ENCODE assay signal across 2 cellular contexts in the genomic region with DNA sequence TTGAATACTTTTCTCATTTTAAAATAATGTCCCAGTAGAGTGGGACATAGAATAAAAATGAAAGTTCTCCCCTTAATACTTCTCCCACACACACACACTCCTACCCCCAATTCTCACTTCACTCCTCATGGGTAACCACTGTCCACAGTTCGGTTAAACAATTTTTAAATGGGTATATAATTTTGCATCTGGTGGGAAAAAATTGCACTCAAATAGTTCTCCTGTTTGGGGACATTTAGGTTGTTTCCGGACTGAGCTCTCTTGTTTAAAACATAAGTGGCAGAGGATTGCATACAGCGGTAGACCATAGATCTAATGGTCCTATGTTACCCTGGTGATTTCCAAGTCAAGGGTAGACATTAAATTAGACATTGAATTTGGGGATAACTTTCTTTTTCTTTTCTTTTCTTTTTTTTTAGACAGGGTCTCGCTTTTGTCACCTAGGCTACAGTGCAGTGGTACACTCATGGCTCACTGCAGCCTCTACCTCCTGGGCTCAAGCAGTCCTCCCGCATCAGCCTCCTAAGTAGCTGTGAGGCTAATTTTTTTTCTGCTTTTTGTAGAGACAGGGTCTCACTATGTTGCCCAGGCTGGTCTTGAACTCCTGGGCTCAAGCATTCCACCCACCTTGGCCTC.
TF ChIP-seq lines count a peak whose summit lies in the region.

No MANE protein-coding gene starts in this region.

TF ChIP-seq in IMR-90, 13 proteins besides CTCF, POLR2A, EP300 and RAD21:
- TF ChIP-seq BHLHE40 (IDR thresholded peaks at IDR 0.05; ENCODE audit: low read depth, low read length), result no peak
- no peak for TF ChIP-seq RFX5 (IDR thresholded peaks at IDR 0.05; ENCODE audit: low read depth, low read length)

TF ChIP-seq in GM12878, 131 proteins besides CTCF, POLR2A, EP300 and RAD21 (continues in another document):
- TF ChIP-seq ZNF384 (IDR thresholded peaks at IDR 0.05; ENCODE audit: borderline replicate concordance, low read depth, low read length) (no peak), RB1 (IDR thresholded peaks at IDR 0.05; ENCODE audit: borderline replicate concordance) (no peak), YBX1 (IDR thresholded peaks at IDR 0.05) (no peak), RUNX3 (IDR thresholded peaks at IDR 0.05; ENCODE audit: low read length) (peak; percentile 70), MEF2B (IDR thresholded peaks at IDR 0.05; ENCODE audit: partially characterized antibody, poor library complexity, severe bottlenecking) (peak; percentile 65), MYB (IDR thresholded peaks at IDR 0.05; ENCODE audit: borderline replicate concordance, low read depth, low read length) (no peak), MEF2A (IDR thresholded peaks at IDR 0.05; ENCODE audit: insufficient read depth, low read depth, low read length) (0 out of 2 replicates have a peak, but pooled peaks have one; percentile 14), IKZF2 (IDR thresholded peaks at IDR 0.05) (peak; percentile 20 to 46; a peak in 2 of 4 replicates), HDAC6 (IDR thresholded peaks at IDR 0.05; ENCODE audit: unreplicated experiment) (no peak), PAX5 (IDR thresholded peaks at IDR 0.05; ENCODE audit: borderline replicate concordance, low read depth, low read length) (no peak), MYC (IDR thresholded peaks at IDR 0.05; ENCODE audit: insufficient read depth, insufficient read length, insufficient replicate concordance, low read length, severe bottlenecking) (no peak), IKZF1 (conservative IDR thresholded peaks at IDR 0.05) (peak; percentile 47; the same call in 1 of the 2 replicates), POU2F2 (IDR thresholded peaks at IDR 0.05; ENCODE audit: borderline replicate concordance, low read depth, low read length) (0 out of 3 replicates have a peak, but pooled peaks have one; percentile 25), TBL1XR1 (IDR thresholded peaks at IDR 0.05; ENCODE audit: low read depth, low read length) (0 out of 2 replicates have a peak, but pooled peaks have one; percentile 58), ATF7 (IDR thresholded peaks at IDR 0.05; ENCODE audit: low read depth) (peak; percentile 42; the same call in 1 of the 2 replicates), SIX5 (IDR thresholded peaks at IDR 0.05; ENCODE audit: low read depth, low read length, severe bottlenecking) (no peak), POLR2AphosphoS5 (IDR thresholded peaks at IDR 0.05; ENCODE audit: low read length) (no peak), GABPA (IDR thresholded peaks at IDR 0.05; ENCODE audit: low read depth) (no peak), NR2F1 (conservative IDR thresholded peaks at IDR 0.05) (no peak), BACH1 (IDR thresholded peaks at IDR 0.05; ENCODE audit: borderline replicate concordance) (no peak), RFX5 (IDR thresholded peaks at IDR 0.05; ENCODE audit: low read depth, low read length) (no peak), SMAD1 (IDR thresholded peaks at IDR 0.05; ENCODE audit: low read depth, partially characterized antibody) (peak; percentile 51), GATAD2B (conservative IDR thresholded peaks at IDR 0.05; ENCODE audit: low read depth) (no peak), LARP7 (IDR thresholded peaks at IDR 0.05) (no peak), FOXM1 (IDR thresholded peaks at IDR 0.05; ENCODE audit: low read depth, low read length) (no peak), CEBPB (IDR thresholded peaks at IDR 0.05; ENCODE audit: borderline replicate concordance in 1 of 2, low read depth in 2 of 2, low read length in 2 of 2) (0 out of 4 replicates have a peak, but pooled peaks of 1 of the 2 experiments have one; percentile 39), BRCA1 (IDR thresholded peaks at IDR 0.05; ENCODE audit: low read depth, low read length) (no peak), EZH2 (IDR thresholded peaks at IDR 0.05; ENCODE audit: borderline replicate concordance, control insufficient read depth, low read depth, low read length) (no peak)
- TF ChIP-seq, protein P1, sequence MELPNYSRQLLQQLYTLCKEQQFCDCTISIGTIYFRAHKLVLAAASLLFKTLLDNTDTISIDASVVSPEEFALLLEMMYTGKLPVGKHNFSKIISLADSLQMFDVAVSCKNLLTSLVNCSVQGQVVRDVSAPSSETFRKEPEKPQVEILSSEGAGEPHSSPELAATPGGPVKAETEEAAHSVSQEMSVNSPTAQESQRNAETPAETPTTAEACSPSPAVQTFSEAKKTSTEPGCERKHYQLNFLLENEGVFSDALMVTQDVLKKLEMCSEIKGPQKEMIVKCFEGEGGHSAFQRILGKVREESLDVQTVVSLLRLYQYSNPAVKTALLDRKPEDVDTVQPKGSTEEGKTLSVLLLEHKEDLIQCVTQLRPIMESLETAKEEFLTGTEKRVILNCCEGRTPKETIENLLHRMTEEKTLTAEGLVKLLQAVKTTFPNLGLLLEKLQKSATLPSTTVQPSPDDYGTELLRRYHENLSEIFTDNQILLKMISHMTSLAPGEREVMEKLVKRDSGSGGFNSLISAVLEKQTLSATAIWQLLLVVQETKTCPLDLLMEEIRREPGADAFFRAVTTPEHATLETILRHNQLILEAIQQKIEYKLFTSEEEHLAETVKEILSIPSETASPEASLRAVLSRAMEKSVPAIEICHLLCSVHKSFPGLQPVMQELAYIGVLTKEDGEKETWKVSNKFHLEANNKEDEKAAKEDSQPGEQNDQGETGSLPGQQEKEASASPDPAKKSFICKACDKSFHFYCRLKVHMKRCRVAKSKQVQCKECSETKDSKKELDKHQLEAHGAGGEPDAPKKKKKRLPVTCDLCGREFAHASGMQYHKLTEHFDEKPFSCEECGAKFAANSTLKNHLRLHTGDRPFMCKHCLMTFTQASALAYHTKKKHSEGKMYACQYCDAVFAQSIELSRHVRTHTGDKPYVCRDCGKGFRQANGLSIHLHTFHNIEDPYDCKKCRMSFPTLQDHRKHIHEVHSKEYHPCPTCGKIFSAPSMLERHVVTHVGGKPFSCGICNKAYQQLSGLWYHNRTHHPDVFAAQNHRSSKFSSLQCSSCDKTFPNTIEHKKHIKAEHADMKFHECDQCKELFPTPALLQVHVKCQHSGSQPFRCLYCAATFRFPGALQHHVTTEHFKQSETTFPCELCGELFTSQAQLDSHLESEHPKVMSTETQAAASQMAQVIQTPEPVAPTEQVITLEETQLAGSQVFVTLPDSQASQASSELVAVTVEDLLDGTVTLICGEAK (IDR thresholded peaks at IDR 0.05; ENCODE audit: borderline replicate concordance), result no peak
- TF ChIP-seq, protein P2, sequence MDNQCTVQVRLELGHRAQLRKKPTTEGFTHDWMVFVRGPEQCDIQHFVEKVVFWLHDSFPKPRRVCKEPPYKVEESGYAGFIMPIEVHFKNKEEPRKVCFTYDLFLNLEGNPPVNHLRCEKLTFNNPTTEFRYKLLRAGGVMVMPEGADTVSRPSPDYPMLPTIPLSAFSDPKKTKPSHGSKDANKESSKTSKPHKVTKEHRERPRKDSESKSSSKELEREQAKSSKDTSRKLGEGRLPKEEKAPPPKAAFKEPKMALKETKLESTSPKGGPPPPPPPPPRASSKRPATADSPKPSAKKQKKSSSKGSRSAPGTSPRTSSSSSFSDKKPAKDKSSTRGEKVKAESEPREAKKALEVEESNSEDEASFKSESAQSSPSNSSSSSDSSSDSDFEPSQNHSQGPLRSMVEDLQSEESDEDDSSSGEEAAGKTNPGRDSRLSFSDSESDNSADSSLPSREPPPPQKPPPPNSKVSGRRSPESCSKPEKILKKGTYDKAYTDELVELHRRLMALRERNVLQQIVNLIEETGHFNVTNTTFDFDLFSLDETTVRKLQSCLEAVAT (IDR thresholded peaks at IDR 0.05), result peak; percentile 61
- TF ChIP-seq, protein P3, sequence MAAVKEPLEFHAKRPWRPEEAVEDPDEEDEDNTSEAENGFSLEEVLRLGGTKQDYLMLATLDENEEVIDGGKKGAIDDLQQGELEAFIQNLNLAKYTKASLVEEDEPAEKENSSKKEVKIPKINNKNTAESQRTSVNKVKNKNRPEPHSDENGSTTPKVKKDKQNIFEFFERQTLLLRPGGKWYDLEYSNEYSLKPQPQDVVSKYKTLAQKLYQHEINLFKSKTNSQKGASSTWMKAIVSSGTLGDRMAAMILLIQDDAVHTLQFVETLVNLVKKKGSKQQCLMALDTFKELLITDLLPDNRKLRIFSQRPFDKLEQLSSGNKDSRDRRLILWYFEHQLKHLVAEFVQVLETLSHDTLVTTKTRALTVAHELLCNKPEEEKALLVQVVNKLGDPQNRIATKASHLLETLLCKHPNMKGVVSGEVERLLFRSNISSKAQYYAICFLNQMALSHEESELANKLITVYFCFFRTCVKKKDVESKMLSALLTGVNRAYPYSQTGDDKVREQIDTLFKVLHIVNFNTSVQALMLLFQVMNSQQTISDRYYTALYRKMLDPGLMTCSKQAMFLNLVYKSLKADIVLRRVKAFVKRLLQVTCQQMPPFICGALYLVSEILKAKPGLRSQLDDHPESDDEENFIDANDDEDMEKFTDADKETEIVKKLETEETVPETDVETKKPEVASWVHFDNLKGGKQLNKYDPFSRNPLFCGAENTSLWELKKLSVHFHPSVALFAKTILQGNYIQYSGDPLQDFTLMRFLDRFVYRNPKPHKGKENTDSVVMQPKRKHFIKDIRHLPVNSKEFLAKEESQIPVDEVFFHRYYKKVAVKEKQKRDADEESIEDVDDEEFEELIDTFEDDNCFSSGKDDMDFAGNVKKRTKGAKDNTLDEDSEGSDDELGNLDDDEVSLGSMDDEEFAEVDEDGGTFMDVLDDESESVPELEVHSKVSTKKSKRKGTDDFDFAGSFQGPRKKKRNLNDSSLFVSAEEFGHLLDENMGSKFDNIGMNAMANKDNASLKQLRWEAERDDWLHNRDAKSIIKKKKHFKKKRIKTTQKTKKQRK (IDR thresholded peaks at IDR 0.05; ENCODE audit: low read depth, low read length), result no peak
- TF ChIP-seq, protein P4, sequence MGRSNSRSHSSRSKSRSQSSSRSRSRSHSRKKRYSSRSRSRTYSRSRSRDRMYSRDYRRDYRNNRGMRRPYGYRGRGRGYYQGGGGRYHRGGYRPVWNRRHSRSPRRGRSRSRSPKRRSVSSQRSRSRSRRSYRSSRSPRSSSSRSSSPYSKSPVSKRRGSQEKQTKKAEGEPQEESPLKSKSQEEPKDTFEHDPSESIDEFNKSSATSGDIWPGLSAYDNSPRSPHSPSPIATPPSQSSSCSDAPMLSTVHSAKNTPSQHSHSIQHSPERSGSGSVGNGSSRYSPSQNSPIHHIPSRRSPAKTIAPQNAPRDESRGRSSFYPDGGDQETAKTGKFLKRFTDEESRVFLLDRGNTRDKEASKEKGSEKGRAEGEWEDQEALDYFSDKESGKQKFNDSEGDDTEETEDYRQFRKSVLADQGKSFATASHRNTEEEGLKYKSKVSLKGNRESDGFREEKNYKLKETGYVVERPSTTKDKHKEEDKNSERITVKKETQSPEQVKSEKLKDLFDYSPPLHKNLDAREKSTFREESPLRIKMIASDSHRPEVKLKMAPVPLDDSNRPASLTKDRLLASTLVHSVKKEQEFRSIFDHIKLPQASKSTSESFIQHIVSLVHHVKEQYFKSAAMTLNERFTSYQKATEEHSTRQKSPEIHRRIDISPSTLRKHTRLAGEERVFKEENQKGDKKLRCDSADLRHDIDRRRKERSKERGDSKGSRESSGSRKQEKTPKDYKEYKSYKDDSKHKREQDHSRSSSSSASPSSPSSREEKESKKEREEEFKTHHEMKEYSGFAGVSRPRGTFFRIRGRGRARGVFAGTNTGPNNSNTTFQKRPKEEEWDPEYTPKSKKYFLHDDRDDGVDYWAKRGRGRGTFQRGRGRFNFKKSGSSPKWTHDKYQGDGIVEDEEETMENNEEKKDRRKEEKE (IDR thresholded peaks at IDR 0.05), result no peak
- TF ChIP-seq, protein P5, sequence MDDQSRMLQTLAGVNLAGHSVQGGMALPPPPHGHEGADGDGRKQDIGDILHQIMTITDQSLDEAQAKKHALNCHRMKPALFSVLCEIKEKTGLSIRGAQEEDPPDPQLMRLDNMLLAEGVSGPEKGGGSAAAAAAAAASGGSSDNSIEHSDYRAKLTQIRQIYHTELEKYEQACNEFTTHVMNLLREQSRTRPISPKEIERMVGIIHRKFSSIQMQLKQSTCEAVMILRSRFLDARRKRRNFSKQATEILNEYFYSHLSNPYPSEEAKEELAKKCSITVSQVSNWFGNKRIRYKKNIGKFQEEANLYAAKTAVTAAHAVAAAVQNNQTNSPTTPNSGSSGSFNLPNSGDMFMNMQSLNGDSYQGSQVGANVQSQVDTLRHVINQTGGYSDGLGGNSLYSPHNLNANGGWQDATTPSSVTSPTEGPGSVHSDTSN (IDR thresholded peaks at IDR 0.05; ENCODE audit: insufficient replicate concordance, low read depth, low read length), result no peak
- TF ChIP-seq, protein P6, sequence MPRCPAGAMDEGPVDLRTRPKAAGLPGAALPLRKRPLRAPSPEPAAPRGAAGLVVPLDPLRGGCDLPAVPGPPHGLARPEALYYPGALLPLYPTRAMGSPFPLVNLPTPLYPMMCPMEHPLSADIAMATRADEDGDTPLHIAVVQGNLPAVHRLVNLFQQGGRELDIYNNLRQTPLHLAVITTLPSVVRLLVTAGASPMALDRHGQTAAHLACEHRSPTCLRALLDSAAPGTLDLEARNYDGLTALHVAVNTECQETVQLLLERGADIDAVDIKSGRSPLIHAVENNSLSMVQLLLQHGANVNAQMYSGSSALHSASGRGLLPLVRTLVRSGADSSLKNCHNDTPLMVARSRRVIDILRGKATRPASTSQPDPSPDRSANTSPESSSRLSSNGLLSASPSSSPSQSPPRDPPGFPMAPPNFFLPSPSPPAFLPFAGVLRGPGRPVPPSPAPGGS (IDR thresholded peaks at IDR 0.05; ENCODE audit: borderline replicate concordance, insufficient read depth, low read depth, low read length, poor library complexity, severe bottlenecking), result no peak
- TF ChIP-seq, protein P7, sequence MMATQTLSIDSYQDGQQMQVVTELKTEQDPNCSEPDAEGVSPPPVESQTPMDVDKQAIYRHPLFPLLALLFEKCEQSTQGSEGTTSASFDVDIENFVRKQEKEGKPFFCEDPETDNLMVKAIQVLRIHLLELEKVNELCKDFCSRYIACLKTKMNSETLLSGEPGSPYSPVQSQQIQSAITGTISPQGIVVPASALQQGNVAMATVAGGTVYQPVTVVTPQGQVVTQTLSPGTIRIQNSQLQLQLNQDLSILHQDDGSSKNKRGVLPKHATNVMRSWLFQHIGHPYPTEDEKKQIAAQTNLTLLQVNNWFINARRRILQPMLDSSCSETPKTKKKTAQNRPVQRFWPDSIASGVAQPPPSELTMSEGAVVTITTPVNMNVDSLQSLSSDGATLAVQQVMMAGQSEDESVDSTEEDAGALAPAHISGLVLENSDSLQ (IDR thresholded peaks at IDR 0.05), result no peak; the same call in 1 of the 2 replicates
- TF ChIP-seq, protein P8, sequence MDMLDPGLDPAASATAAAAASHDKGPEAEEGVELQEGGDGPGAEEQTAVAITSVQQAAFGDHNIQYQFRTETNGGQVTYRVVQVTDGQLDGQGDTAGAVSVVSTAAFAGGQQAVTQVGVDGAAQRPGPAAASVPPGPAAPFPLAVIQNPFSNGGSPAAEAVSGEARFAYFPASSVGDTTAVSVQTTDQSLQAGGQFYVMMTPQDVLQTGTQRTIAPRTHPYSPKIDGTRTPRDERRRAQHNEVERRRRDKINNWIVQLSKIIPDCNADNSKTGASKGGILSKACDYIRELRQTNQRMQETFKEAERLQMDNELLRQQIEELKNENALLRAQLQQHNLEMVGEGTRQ (IDR thresholded peaks at IDR 0.05; ENCODE audit: borderline replicate concordance, low read depth, low read length), result no peak
- TF ChIP-seq, protein P9, sequence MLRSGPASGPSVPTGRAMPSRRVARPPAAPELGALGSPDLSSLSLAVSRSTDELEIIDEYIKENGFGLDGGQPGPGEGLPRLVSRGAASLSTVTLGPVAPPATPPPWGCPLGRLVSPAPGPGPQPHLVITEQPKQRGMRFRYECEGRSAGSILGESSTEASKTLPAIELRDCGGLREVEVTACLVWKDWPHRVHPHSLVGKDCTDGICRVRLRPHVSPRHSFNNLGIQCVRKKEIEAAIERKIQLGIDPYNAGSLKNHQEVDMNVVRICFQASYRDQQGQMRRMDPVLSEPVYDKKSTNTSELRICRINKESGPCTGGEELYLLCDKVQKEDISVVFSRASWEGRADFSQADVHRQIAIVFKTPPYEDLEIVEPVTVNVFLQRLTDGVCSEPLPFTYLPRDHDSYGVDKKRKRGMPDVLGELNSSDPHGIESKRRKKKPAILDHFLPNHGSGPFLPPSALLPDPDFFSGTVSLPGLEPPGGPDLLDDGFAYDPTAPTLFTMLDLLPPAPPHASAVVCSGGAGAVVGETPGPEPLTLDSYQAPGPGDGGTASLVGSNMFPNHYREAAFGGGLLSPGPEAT (IDR thresholded peaks at IDR 0.05; ENCODE audit: low read depth), result peak; percentile 82; the same call in 1 of the 2 replicates
